1 cellular context compared by ENCODE assay signal in genomic region chr7:55078465-55079372, GRCh38.
A peak's percentile ranks its signal among the peaks of the same experiment; 100 is the strongest.
TF ChIP-seq lines count a peak whose summit lies in the region.

No MANE protein-coding gene starts in this region.

TF ChIP-seq in H1, 55 proteins besides CTCF, POLR2A, EP300 and RAD21 (continued from another document):
- peak; percentile 71 for TF ChIP-seq E2F6 (IDR thresholded peaks at IDR 0.05)
